7 cellular contexts compared by ENCODE assay signal in the genomic region with DNA sequence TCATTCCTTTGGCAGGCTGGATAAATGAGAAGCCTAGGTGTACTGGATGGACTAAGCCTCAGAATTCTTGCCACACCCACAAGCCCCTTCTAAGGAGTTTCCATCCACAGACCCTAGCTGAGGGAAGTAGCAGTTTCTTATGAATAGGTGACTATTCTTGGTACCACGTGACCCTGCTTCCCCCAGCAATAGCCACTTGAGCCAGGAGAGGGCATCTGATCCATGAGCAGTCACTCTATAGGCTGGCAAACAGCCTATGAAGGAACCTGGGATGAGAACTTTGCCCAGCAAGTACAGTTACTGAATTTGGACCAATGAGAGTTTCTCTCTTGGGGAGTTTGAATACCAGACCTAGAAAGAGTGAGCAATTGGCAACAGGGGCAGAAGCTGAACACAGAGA.
DNase-seq lines count a peak whose midpoint lies in the region; ATAC-seq and TF ChIP-seq lines count a peak whose summit lies in the region.

No MANE protein-coding gene starts in this region.

- ATAC-seq in GM21381 (IDR thresholded peaks at IDR 0.05; ENCODE audit: unreplicated experiment) (peak; percentile 61), lower lobe of right lung (peak in 1 of 2 donors; percentile 46), gastrocnemius medialis (no peak), heart right ventricle (no peak)

- WGBS in heart right ventricle, 2 donors: 17 to 25% methylated on average over 1 of the region's 1 CpG

- H3K4me1 ChIP-seq in lower lobe of right lung (no peaks in the 10 kb centered on the region), gastrocnemius medialis (no peaks in the 10 kb centered on the region), heart right ventricle (no peaks in the 10 kb centered on the region)

- peak; percentile 21 for DNase-seq in HPDE6-E6E7 (ENCODE audit: extremely low spot score)
- DNase-seq in SW480 (ENCODE audit: low spot score): peak; percentile 48
- no peak for DNase-seq in lower lobe of right lung
- DNase-seq in gastrocnemius medialis: no peak
- no peak for DNase-seq in heart right ventricle

- H3K27me3 ChIP-seq in lower lobe of right lung (ENCODE audit: low read depth) (no peaks in the 10 kb centered on the region), gastrocnemius medialis (peaks cover 0 to 8% (median 0%) of the 10 kb centered on the region in 3 donors), heart right ventricle (peaks cover 0 to 92% (median 0%) of the 10 kb centered on the region in 7 donors)

- H3K9me3 ChIP-seq in lower lobe of right lung (no peaks in the 10 kb centered on the region), gastrocnemius medialis (no peaks in the 10 kb centered on the region), heart right ventricle (no peaks in the 10 kb centered on the region)

- TF ChIP-seq CTCF in GM12872 (IDR thresholded peaks at IDR 0.05; ENCODE audit: insufficient read depth, low read depth, low read length): peak; percentile 43; the same call in 2 of the 3 replicates
- peak; percentile 10 for TF ChIP-seq CTCF in lower lobe of right lung (IDR thresholded peaks at IDR 0.05)
- TF ChIP-seq CTCF in gastrocnemius medialis (IDR thresholded peaks at IDR 0.05 in 4 of 5, conservative IDR thresholded peaks at IDR 0.05 in 1 of 5): no peak
- TF ChIP-seq CTCF in heart right ventricle (IDR thresholded peaks at IDR 0.05): no peak

- in situ Hi-C loops in gastrocnemius medialis (cut with MboI; ENCODE audit: low sequenced_read_pairs in 4 of 4): loop anchor here in 1 of 4 donors (10.0 kb wide), 1 partner anchor 412 kb away; no protein-coding TSS in a partner anchor

- H3K27ac ChIP-seq in lower lobe of right lung: no peak overlapping the region
- H3K27ac ChIP-seq in gastrocnemius medialis: no peak overlapping the region
- H3K27ac ChIP-seq in heart right ventricle: no peak overlapping the region

- H3K36me3 ChIP-seq in lower lobe of right lung (no peaks in the 10 kb centered on the region), gastrocnemius medialis (no peaks in the 10 kb centered on the region), heart right ventricle (no peaks in the 10 kb centered on the region)

- intact Hi-C loops in lower lobe of right lung (cut with DNase I) (no loop called here), gastrocnemius medialis (cut with DNase I; ENCODE audit: low total_unique reads) (no loop called here), heart right ventricle (cut with DNase I) (no loop called here)

- TF ChIP-seq POLR2A in gastrocnemius medialis (IDR thresholded peaks at IDR 0.05): no peak

- H3K4me3 ChIP-seq in lower lobe of right lung (no peak overlapping the region), gastrocnemius medialis (no peak overlapping the region), heart right ventricle (no peak overlapping the region)

Comparison
In these comparisons a context has a peak if more than half of its experiments do, and no peak if none do; other contexts are left out.
1. CTCF ChIP-seq: peak in GM12872 (single experiment) and lower lobe of right lung (single experiment); none in gastrocnemius medialis (0 of 5) and heart right ventricle (0 of 9).
2. DNase-seq: peak in HPDE6-E6E7 (single experiment) and SW480 (single experiment); none in lower lobe of right lung (single experiment), gastrocnemius medialis (0 of 2) and heart right ventricle (0 of 2).